ENCODE assay signal across 26 cellular contexts in the genomic region with DNA sequence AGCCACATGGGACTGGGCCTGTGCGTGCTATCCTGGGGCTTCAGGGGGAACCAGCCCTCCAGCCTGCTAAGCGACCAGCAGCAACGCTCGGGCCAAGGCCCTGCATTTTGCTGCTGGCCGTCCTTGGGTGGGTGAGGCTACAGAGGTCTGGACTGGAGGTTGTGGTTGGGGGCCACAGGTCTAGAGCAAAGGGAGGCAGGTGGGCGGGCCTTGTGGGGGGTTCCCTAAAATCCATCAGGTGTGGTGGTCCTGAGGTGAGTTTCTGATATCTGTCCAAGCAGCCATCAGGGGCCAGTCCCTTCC.
"Had no signal": no experiment of that assay in that cellular context is flagged by ENCODE, and none has a peak within 500 bp of the region (broad histone marks: within the 10 kb centered on the region; RNA-seq: fewer than 3 reads in every experiment).

No MANE protein-coding gene starts in this region.

- H3K9me3 Mint-ChIP-seq: activated CD4-positive, alpha-beta memory T cell treated with anti-CD3 and anti-CD28 coated beads, Interleukin-2, amount 10 ng/mL, durations not matched to agents 7 days and 5 days; activated naive CD8-positive, alpha-beta T cell treated with anti-CD3 and anti-CD28 coated beads, Interleukin-2, amount 10 ng/mL, durations not matched to agents 7 days and 5 days; activated T-cell treated with anti-CD3 and anti-CD28 coated beads, Interleukin-2, amount 50 U/mL, for 72 hours; activated T-helper 2 cell treated with anti-CD3 and anti-CD28 coated beads, Interferon-gamma antibody, Interleukin-2, Interleukin-4, amounts not matched to agents 10 μg/mL and 5 μg/mL and 100 μg/mL, durations not matched to agents 14 hours and 24 hours and 36 hours; brain; IgD-negative memory B cell had no signal

- H3K27ac ChIP-seq: ascending aorta, KMS-11, Peyer's patch, RWPE1 had no signal

- H3K4me3 Mint-ChIP-seq: activated CD4-positive, alpha-beta memory T cell treated with anti-CD3 and anti-CD28 coated beads, Interleukin-2, amount 10 ng/mL, durations not matched to agents 7 days and 5 days; activated CD4-positive, alpha-beta T cell treated with anti-CD3 and anti-CD28 coated beads for 36 hours; activated naive CD8-positive, alpha-beta T cell treated with anti-CD3 and anti-CD28 coated beads, Interleukin-2, amount 10 ng/mL, durations not matched to agents 7 days and 5 days; activated T-cell treated with anti-CD3 and anti-CD28 coated beads, Interleukin-2, amount 50 U/mL, for 72 hours; IgD-negative memory B cell; T-helper 17 cell had no signal

- H3K4me3 ChIP-seq: ascending aorta, Peyer's patch had no signal

- H3K27me3 Mint-ChIP-seq: activated CD4-positive, alpha-beta memory T cell treated with anti-CD3 and anti-CD28 coated beads, Interleukin-2, amount 10 ng/mL, durations not matched to agents 7 days and 5 days; activated CD4-positive, alpha-beta T cell treated with anti-CD3 and anti-CD28 coated beads for 36 hours; activated naive CD8-positive, alpha-beta T cell treated with anti-CD3 and anti-CD28 coated beads, Interleukin-2, amount 10 ng/mL, durations not matched to agents 7 days and 5 days; brain; IgD-negative memory B cell; T-helper 17 cell had no signal

- H3K4me1 Mint-ChIP-seq: activated CD4-positive, alpha-beta memory T cell treated with anti-CD3 and anti-CD28 coated beads, Interleukin-2, amount 10 ng/mL, durations not matched to agents 7 days and 5 days; activated CD4-positive, alpha-beta T cell treated with anti-CD3 and anti-CD28 coated beads for 36 hours; activated naive CD8-positive, alpha-beta T cell treated with anti-CD3 and anti-CD28 coated beads, Interleukin-2, amount 10 ng/mL, durations not matched to agents 7 days and 5 days; IgD-negative memory B cell; T-helper 17 cell had no signal

- H3K9ac ChIP-seq: KMS-11 had no signal

- H3K36me3 Mint-ChIP-seq: activated naive CD8-positive, alpha-beta T cell treated with anti-CD3 and anti-CD28 coated beads, Interleukin-2, amount 10 ng/mL, durations not matched to agents 7 days and 5 days; brain; IgD-negative memory B cell had no signal

- H3K9me3 ChIP-seq: ascending aorta, Peyer's patch had no signal

- H3K4me1 ChIP-seq: ascending aorta had no signal

- H3K27me3 ChIP-seq: ascending aorta, Peyer's patch had no signal

- ATAC-seq: activated CD4-positive, alpha-beta T cell treated with anti-CD3 and anti-CD28 coated beads for 36 hours; activated T-cell treated with anti-CD3 and anti-CD28 coated beads, Interleukin-2, amount 50 U/mL, for 72 hours; T-helper 17 cell had no signal

- H3K4me2 ChIP-seq: KMS-11 had no signal

- H3K27ac Mint-ChIP-seq: activated CD4-positive, alpha-beta memory T cell treated with anti-CD3 and anti-CD28 coated beads, Interleukin-2, amount 10 ng/mL, durations not matched to agents 7 days and 5 days; activated CD4-positive, alpha-beta T cell treated with anti-CD3 and anti-CD28 coated beads for 36 hours; activated naive CD8-positive, alpha-beta T cell treated with anti-CD3 and anti-CD28 coated beads, Interleukin-2, amount 10 ng/mL, durations not matched to agents 7 days and 5 days; activated T-cell treated with anti-CD3 and anti-CD28 coated beads, Interleukin-2, amount 50 U/mL, for 72 hours; activated T-helper 2 cell treated with anti-CD3 and anti-CD28 coated beads, Interferon-gamma antibody, Interleukin-2, Interleukin-4, amounts not matched to agents 10 μg/mL and 5 μg/mL and 100 μg/mL, durations not matched to agents 14 hours and 24 hours and 36 hours; IgD-negative memory B cell; T-helper 17 cell had no signal

- DNase-seq: activated CD4-positive, alpha-beta memory T cell treated with anti-CD3 and anti-CD28 coated beads, Interleukin-2, amount 10 ng/mL, durations not matched to agents 7 days and 5 days; activated CD4-positive, alpha-beta T cell treated with anti-CD3 and anti-CD28 coated beads for 36 hours; activated CD4-positive, alpha-beta T cell treated with anti-CD3 and anti-CD28 coated beads, Interleukin-2, amount 50 U/mL, for 1 hour; activated CD4-positive, CD25-positive, alpha-beta regulatory T cell; activated naive CD4-positive, alpha-beta T cell treated with anti-CD3 and anti-CD28 coated beads, Interleukin-2, amount 50 U/mL, for 16 hours; activated naive CD8-positive, alpha-beta T cell treated with anti-CD3 and anti-CD28 coated beads, Interleukin-2, amount 10 ng/mL, durations not matched to agents 7 days and 5 days; activated T-cell treated with anti-CD3 and anti-CD28 coated beads for 4 hours; activated T-cell treated with anti-CD3 and anti-CD28 coated beads, Interleukin-2, amount 50 U/mL, for 72 hours; cerebellar nuclear complex; NCI-H1092; NCI-H1417; NCI-H1930; NCI-H2171 treated with DMSO at 0.1 percent for 48 hours; NCI-H226; NCI-H526 treated with DMSO at 0.1 percent for 48 hours; NCI-H82; Peyer's patch; SHP77; T-helper 17 cell; T-helper 9 cell had no signal
